17 cellular contexts compared by ENCODE assay signal in the genomic region with DNA sequence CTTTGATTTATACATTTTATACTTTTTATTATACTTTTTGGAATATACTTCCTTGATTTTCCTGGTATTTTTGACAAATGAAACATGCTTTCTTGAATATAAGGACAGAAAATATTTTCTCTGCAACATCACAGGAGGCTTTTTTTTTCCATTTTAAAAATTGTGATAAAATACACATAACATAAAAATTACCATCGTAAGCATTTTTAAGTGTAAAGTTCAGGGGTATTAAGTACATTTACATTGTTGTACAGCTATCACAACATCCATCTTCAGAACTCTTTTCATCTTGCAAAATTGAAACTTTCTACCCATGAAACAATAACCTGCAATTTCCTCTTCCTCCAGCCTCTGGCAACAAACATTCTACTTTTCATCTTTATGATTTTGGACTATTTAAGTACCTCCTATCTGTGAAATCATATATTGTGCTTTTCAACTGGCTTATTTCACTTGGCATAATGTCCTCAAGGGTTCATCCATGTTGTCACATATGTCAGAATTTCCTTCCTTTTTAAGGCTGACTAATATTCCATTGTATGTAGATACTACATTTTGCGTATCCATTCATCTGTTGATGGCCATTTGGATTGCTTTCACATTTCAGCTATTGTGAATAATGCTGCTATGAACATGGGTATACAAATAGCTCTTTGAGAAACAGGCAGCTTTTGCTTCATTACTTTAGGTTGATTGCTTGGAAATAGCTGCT.
A peak's percentile ranks its signal among the peaks of the same experiment; 100 is the strongest.
DNase-seq lines count a peak whose midpoint lies in the region; ATAC-seq and TF ChIP-seq lines count a peak whose summit lies in the region.
"Had no signal": no experiment of that assay in that cellular context is flagged by ENCODE, and none has a peak within 500 bp of the region (broad histone marks: within the 10 kb centered on the region; RNA-seq: fewer than 3 reads in every experiment).

No MANE protein-coding gene starts in this region.

- no peak overlapping the region for H2BK20ac ChIP-seq in IMR-90 (ENCODE audit: low read depth, low read length)

- H2BK5ac ChIP-seq in IMR-90 (ENCODE audit: low read depth, low read length, poor library complexity, severe bottlenecking), result no peak overlapping the region

- no peaks in the 10 kb centered on the region for H3K36me3 ChIP-seq in IMR-90 (ENCODE audit: control insufficient read depth, insufficient read depth, low read length)
- H3K36me3 ChIP-seq: BLaER1, HAP-1 had no signal

- POLR2A ChIA-PET in IMR-90 (lab: Charles Lee; ENCODE audit: unreplicated experiment), result no interaction called here

- H3K23ac ChIP-seq in IMR-90 (ENCODE audit: low read depth, low read length), result no peak overlapping the region

- TF ChIP-seq CTCF in IMR-90 (conservative IDR thresholded peaks at IDR 0.05; ENCODE audit: low read depth, low read length), result no peak

- H2BK15ac ChIP-seq in IMR-90 (ENCODE audit: low read depth, low read length), result no peak overlapping the region

- H2AK5ac ChIP-seq in IMR-90 (ENCODE audit: low read depth, low read length), result no peak overlapping the region

- DNase-seq in IMR-90, result no peak
- DNase-seq in dedifferentiated amniotic fluid mesenchymal stem cell (ENCODE audit: extremely low spot score), result peak; percentile 11
- peak; percentile 57 to 77 for DNase-seq in lung microvascular endothelial cell (ENCODE audit: low read depth in 2 of 2)
- no peak for DNase-seq in activated gamma-delta T cell (lab: John Stamatoyannopoulos, UW)
- DNase-seq: Caco-2; CD4-positive, CD25-positive, alpha-beta regulatory T cell; CD8-positive, alpha-beta T cell; DMS153; DND-41; GOT3; HFFc6 had no signal

- ATAC-seq in IMR-90 (ENCODE audit: low read depth) (no peak), HG03469 (IDR thresholded peaks at IDR 0.05; ENCODE audit: unreplicated experiment) (no peak), GM19395 (IDR thresholded peaks at IDR 0.05; ENCODE audit: unreplicated experiment) (no peak)
- ATAC-seq: CD8-positive, alpha-beta T cell; GM12878 had no signal

- H3K9ac ChIP-seq in IMR-90 (ENCODE audit: low read depth, low read length), result no peak overlapping the region
- H3K9ac ChIP-seq: BLaER1 had no signal

- H3K4me3 ChIP-seq in IMR-90 (ENCODE audit: insufficient read depth, low read depth, low read length), result no peak overlapping the region
- H3K4me3 ChIP-seq: BLaER1, GM12878, HAP-1 had no signal

- no peak for TF ChIP-seq POLR2A in IMR-90 (IDR thresholded peaks at IDR 0.05; ENCODE audit: low read depth, low read length)

- H4K5ac ChIP-seq in IMR-90 (ENCODE audit: low read depth, low read length), result no peak overlapping the region

- no peaks in the 10 kb centered on the region for H3K79me1 ChIP-seq in IMR-90 (ENCODE audit: low read depth in 1 of 2, low read length in 2 of 2)

- no peak overlapping the region for H4K8ac ChIP-seq in IMR-90 (ENCODE audit: low read depth in 2 of 2, low read length in 2 of 2)

- no peaks in the 10 kb centered on the region for H3K9me3 ChIP-seq in IMR-90 (ENCODE audit: control insufficient read depth, insufficient read depth, low read length)
- H3K9me3 ChIP-seq: BLaER1, Caco-2 had no signal

- dilution Hi-C loops in IMR-90 (cut with HindIII; ENCODE audit: low sequenced_read_pairs, unreplicated experiment), result no loop called here

- CTCF ChIA-PET in IMR-90 (lab: Yijun Ruan, JAX), result no interaction called here

- H4K20me1 ChIP-seq in IMR-90 (ENCODE audit: insufficient read depth, low read length), result no peaks in the 10 kb centered on the region
- H4K20me1 ChIP-seq: BLaER1 had no signal

- TF ChIP-seq RAD21 in IMR-90 (IDR thresholded peaks at IDR 0.05; ENCODE audit: low read length), result no peak

- intact Hi-C loops in IMR-90 (cut with micrococcal nuclease), result no loop called here

- H3K9me1 ChIP-seq in IMR-90 (ENCODE audit: insufficient read depth, low read length), result no peaks in the 10 kb centered on the region

- no peaks in the 10 kb centered on the region for H3K27me3 ChIP-seq in IMR-90 (ENCODE audit: control insufficient read depth, insufficient read depth, low read length)
- H3K27me3 ChIP-seq: BLaER1 had no signal

- no peak overlapping the region for H2BK120ac ChIP-seq in IMR-90 (ENCODE audit: low read depth, low read length)

- no peaks in the 10 kb centered on the region for H3K4me1 ChIP-seq in IMR-90 (ENCODE audit: control insufficient read depth, insufficient read depth, low read length)
- H3K4me1 ChIP-seq: BLaER1, Caco-2, HAP-1 had no signal

- no peak overlapping the region for H4K91ac ChIP-seq in IMR-90 (ENCODE audit: insufficient read depth, low read depth, low read length)

- WGBS in IMR-90 (ENCODE audit: extremely low coverage in 2 of 2, insufficient read length in 1 of 2), 2 experiments, result no CpG with 5 or more reads among the region's 2 CpGs

- no peak overlapping the region for H3K27ac ChIP-seq in IMR-90 (ENCODE audit: insufficient read depth, low read length)
- H3K27ac ChIP-seq: BLaER1, C4-2B had no signal

- H3K56ac ChIP-seq in IMR-90 (ENCODE audit: extremely low read depth, insufficient read depth, low read length), result no peak overlapping the region

- no peak overlapping the region for H3K4ac ChIP-seq in IMR-90 (ENCODE audit: low read depth, low read length)

- H2AFZ ChIP-seq in IMR-90 (replicated peaks; ENCODE audit: low read length, poor library complexity), result no peak overlapping the region

- H3K14ac ChIP-seq in IMR-90 (replicated peaks; ENCODE audit: low read depth, low read length), result no peak overlapping the region

- no peak overlapping the region for H2AK9ac ChIP-seq in IMR-90 (replicated peaks; ENCODE audit: low read depth, low read length, poor library complexity)

- no peak overlapping the region for H3K4me2 ChIP-seq in IMR-90 (ENCODE audit: low read depth, low read length)
- H3K4me2 ChIP-seq: BLaER1 had no signal

- H3K18ac ChIP-seq in IMR-90 (ENCODE audit: low read depth, low read length), result no peak overlapping the region

- in situ Hi-C loops in IMR-90 (cut with MboI; ENCODE audit: low sequenced_read_pairs), result no loop called here

- no TSS peak for BruUV-seq in IMR-90 (replicated peaks; lab: Mats Ljungman, UMichigan)

TF ChIP-seq in IMR-90, 13 proteins besides CTCF, POLR2A, EP300 and RAD21:
- TF ChIP-seq RCOR1 (IDR thresholded peaks at IDR 0.05; ENCODE audit: insufficient replicate concordance, low read length), result no peak
- TF ChIP-seq CHD1 (IDR thresholded peaks at IDR 0.05; ENCODE audit: low read depth, low read length), result no peak
- TF ChIP-seq RFX5 (IDR thresholded peaks at IDR 0.05; ENCODE audit: low read depth, low read length), result no peak
- TF ChIP-seq, protein P1, sequence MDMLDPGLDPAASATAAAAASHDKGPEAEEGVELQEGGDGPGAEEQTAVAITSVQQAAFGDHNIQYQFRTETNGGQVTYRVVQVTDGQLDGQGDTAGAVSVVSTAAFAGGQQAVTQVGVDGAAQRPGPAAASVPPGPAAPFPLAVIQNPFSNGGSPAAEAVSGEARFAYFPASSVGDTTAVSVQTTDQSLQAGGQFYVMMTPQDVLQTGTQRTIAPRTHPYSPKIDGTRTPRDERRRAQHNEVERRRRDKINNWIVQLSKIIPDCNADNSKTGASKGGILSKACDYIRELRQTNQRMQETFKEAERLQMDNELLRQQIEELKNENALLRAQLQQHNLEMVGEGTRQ (IDR thresholded peaks at IDR 0.05; ENCODE audit: low read depth, low read length), result no peak
- TF ChIP-seq CEBPB (IDR thresholded peaks at IDR 0.05; ENCODE audit: low read depth, low read length), result no peak
- peak; percentile 51 for TF ChIP-seq MAFK (IDR thresholded peaks at IDR 0.05; ENCODE audit: low read depth, low read length)

Comparison
In these comparisons a context has a peak if more than half of its experiments do, and no peak if none do; other contexts are left out.
1. DNase-seq: peak in dedifferentiated amniotic fluid mesenchymal stem cell (single experiment) and lung microvascular endothelial cell (2 of 2); none in IMR-90 (single experiment) and activated gamma-delta T cell (single experiment).